In the genomic region with DNA sequence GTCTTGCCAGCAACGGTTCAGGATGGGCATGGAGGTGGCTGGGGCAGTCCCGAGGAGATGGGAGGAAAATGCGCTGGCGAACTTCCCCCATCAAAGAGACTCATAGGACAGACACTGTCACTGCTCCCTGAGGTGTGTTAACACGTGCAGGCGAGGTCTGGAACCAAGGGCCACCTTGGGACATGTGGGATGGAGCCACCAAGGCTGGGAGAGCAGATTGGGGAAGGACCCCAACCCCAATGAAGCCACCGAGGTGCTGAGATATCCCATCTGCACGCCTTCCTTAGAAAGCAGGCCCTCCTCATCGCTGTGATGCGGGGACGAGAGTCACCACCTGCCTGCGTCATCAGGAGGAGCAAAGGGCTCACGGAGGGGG, we compare ENCODE assay signal across 1 cellular context.
TF ChIP-seq lines count a peak whose summit lies in the region.

No MANE protein-coding gene starts in this region.

TF ChIP-seq in H1, 55 proteins besides CTCF, POLR2A, EP300 and RAD21 (continued from another document):
- TF ChIP-seq TCF12 (IDR thresholded peaks at IDR 0.05; ENCODE audit: low read depth, low read length) (no peak), BCL11A (IDR thresholded peaks at IDR 0.05; ENCODE audit: low read depth in 2 of 2, low read length in 2 of 2) (no peak), ZNF274 (IDR thresholded peaks at IDR 0.05; ENCODE audit: borderline replicate concordance, extremely low read depth, low read length) (no peak), NRF1 (IDR thresholded peaks at IDR 0.05; ENCODE audit: low read depth, low read length) (no peak), CEBPB (IDR thresholded peaks at IDR 0.05; ENCODE audit: low read depth, low read length) (no peak), SIX5 (IDR thresholded peaks at IDR 0.05; ENCODE audit: low read depth, low read length) (no peak), HDAC2 (IDR thresholded peaks at IDR 0.05; ENCODE audit: borderline replicate concordance in 1 of 2, low read depth in 2 of 2, low read length in 2 of 2) (no peak), RFX5 (IDR thresholded peaks at IDR 0.05; ENCODE audit: borderline replicate concordance, low read depth, low read length) (no peak), GTF2F1 (IDR thresholded peaks at IDR 0.05; ENCODE audit: borderline replicate concordance, low read depth, low read length) (no peak), SP4 (IDR thresholded peaks at IDR 0.05; ENCODE audit: low read length) (no peak)
- TF ChIP-seq, protein P1, sequence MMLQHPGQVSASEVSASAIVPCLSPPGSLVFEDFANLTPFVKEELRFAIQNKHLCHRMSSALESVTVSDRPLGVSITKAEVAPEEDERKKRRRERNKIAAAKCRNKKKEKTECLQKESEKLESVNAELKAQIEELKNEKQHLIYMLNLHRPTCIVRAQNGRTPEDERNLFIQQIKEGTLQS (IDR thresholded peaks at IDR 0.05; ENCODE audit: insufficient read depth, low read depth, low read length), result no peak
